ENCODE assay signal across 12 cellular contexts in the genomic region with DNA sequence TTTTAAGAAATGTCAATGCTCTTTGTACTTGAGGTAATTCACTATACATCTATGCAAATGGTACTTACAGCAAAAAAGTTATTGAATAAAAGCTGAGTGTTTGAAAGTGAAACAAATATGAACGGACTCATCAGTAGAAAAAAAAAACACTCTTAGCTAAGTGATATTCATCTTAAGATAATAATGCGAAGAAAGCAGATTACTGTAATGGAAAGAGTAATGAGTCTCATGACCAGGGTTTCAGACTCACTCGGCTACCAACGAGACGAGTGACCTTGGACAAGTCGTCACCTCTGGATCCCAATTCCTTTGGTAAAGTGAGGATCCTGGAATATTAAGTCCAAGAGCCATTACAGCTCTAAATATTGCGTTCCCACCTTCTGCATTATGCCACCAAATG. TPM values are rescaled to one million over a fixed set of nuclear protein-coding genes. Genes with fewer than 3 reads are reported as not detected.
DNase-seq lines count a peak whose midpoint lies in the region; ATAC-seq and TF ChIP-seq lines count a peak whose summit lies in the region.
"Had no signal": no experiment of that assay in that cellular context is flagged by ENCODE, and none has a peak within 500 bp of the region (broad histone marks: within the 10 kb centered on the region; RNA-seq: fewer than 3 reads in every experiment).

No MANE protein-coding gene starts in this region.

- ATAC-seq in Right ventricle myocardium inferior (no peak), upper lobe of right lung (no peak)

- H3K27ac Mint-ChIP-seq in nephron progenitor cell: peak overlapping the region; percentile 80

- H3K9me3 ChIP-seq in left ventricle myocardium inferior (replicated peaks): no peaks in the 10 kb centered on the region
- H3K9me3 ChIP-seq in upper lobe of right lung: no peaks in the 10 kb centered on the region
- H3K9me3 ChIP-seq in HAP-1: no peaks in the 10 kb centered on the region
- H3K9me3 ChIP-seq: neutrophil had no signal

- DNase-seq in left ventricle myocardium inferior (no peak), Right ventricle myocardium inferior (ENCODE audit: missing footprints) (no peak), brain microvascular endothelial cell (no peak), nephron progenitor cell (no peak), upper lobe of right lung (no peak), HAP-1 (ENCODE audit: low spot score in 2 of 2) (no peak), NCI-H1930 (lab: John Stamatoyannopoulos, UW) (no peak), HuH-7.5 (ENCODE audit: low spot score) (no peak)
- DNase-seq: AML-193, aorta, dorsolateral prefrontal cortex had no signal

- in situ Hi-C loops in brain microvascular endothelial cell (cut with HindIII; ENCODE audit: low pct_ligation_motif_present, low sequenced_read_pairs): no loop called here
- in situ Hi-C loops in HAP-1 (cut with MboI; ENCODE audit: low sequenced_read_pairs): no loop called here

- H3K27me3 Mint-ChIP-seq in nephron progenitor cell (ENCODE audit: low read depth, poor library complexity): no peaks in the 10 kb centered on the region

- TF ChIP-seq CTCF in left ventricle myocardium inferior (IDR thresholded peaks at IDR 0.05; ENCODE audit: borderline replicate concordance): no peak
- TF ChIP-seq CTCF in brain microvascular endothelial cell (IDR thresholded peaks at IDR 0.05; ENCODE audit: low read depth, low read length, missing control alignments): no peak
- no peak for TF ChIP-seq CTCF in nephron progenitor cell (IDR thresholded peaks at IDR 0.05)
- TF ChIP-seq CTCF in upper lobe of right lung (IDR thresholded peaks at IDR 0.05): no peak

- peaks cover 65% of the 10 kb centered on the region for H3K4me1 Mint-ChIP-seq in nephron progenitor cell

- H3K4me1 ChIP-seq in left ventricle myocardium inferior: peaks cover 90% of the 10 kb centered on the region
- H3K4me1 ChIP-seq in upper lobe of right lung: peaks cover 47% of the 10 kb centered on the region
- H3K4me1 ChIP-seq in HAP-1: peaks cover 6% of the 10 kb centered on the region

- peak overlapping the region; percentile 63 for H3K4me3 ChIP-seq in left ventricle myocardium inferior
- H3K4me3 ChIP-seq in brain microvascular endothelial cell (ENCODE audit: low read depth, low read length): no peak overlapping the region
- H3K4me3 ChIP-seq in upper lobe of right lung: peak overlapping the region; percentile 9
- H3K4me3 ChIP-seq in HAP-1: no peak overlapping the region

- intact Hi-C loops in left ventricle myocardium inferior (cut with micrococcal nuclease): no loop called here
- intact Hi-C loops in Right ventricle myocardium inferior (cut with DNase I): loop anchor here (5.0 kb wide), 1 partner anchor 41 kb away; no protein-coding TSS in a partner anchor
- intact Hi-C loops in upper lobe of right lung (cut with DNase I): no loop called here

- H3K9me3 Mint-ChIP-seq in nephron progenitor cell: peaks cover 16% of the 10 kb centered on the region

- H3K36me3 Mint-ChIP-seq in nephron progenitor cell (ENCODE audit: low read depth): peaks cover 23% of the 10 kb centered on the region

- no peak overlapping the region for H3K4me3 Mint-ChIP-seq in nephron progenitor cell

- peak overlapping the region; percentile 82 for H3K27ac ChIP-seq in left ventricle myocardium inferior (replicated peaks)
- H3K27ac ChIP-seq in brain microvascular endothelial cell: peak overlapping the region; percentile 11
- H3K27ac ChIP-seq in upper lobe of right lung: peak overlapping the region; percentile 14

- H3K27me3 ChIP-seq in left ventricle myocardium inferior (ENCODE audit: low read depth): no peaks in the 10 kb centered on the region
- no peaks in the 10 kb centered on the region for H3K27me3 ChIP-seq in brain microvascular endothelial cell (replicated peaks)
- H3K27me3 ChIP-seq in upper lobe of right lung: no peaks in the 10 kb centered on the region
- no peaks in the 10 kb centered on the region for H3K27me3 ChIP-seq in HAP-1 (ENCODE audit: low read depth)
- H3K27me3 ChIP-seq: dorsolateral prefrontal cortex, neutrophil had no signal

- H3K36me3 ChIP-seq in left ventricle myocardium inferior (no peaks in the 10 kb centered on the region), brain microvascular endothelial cell (replicated peaks) (no peaks in the 10 kb centered on the region), upper lobe of right lung (no peaks in the 10 kb centered on the region), HAP-1 (replicated peaks) (no peaks in the 10 kb centered on the region)
- H3K36me3 ChIP-seq: neutrophil had no signal

RNA-seq across cellular contexts. Expression of gene PACSIN2, which starts 57.0 kb away (rescaled TPM):
- total RNA-seq in left ventricle myocardium inferior (64.8 TPM), Right ventricle myocardium inferior (64.9 TPM), upper lobe of right lung (128 TPM)

Comparison
In these comparisons a context has a peak if more than half of its experiments do, and no peak if none do; other contexts are left out.
1. H3K27ac ChIP-seq: peak in every context shown above with its lines; median percentile 82 in left ventricle myocardium inferior; 14 in upper lobe of right lung; 11 in brain microvascular endothelial cell.
2. H3K4me3 ChIP-seq: peak in left ventricle myocardium inferior (single experiment) and upper lobe of right lung (single experiment); none in brain microvascular endothelial cell (single experiment) and HAP-1 (single experiment).